ENCODE assay signal across 8 cellular contexts in the genomic region with DNA sequence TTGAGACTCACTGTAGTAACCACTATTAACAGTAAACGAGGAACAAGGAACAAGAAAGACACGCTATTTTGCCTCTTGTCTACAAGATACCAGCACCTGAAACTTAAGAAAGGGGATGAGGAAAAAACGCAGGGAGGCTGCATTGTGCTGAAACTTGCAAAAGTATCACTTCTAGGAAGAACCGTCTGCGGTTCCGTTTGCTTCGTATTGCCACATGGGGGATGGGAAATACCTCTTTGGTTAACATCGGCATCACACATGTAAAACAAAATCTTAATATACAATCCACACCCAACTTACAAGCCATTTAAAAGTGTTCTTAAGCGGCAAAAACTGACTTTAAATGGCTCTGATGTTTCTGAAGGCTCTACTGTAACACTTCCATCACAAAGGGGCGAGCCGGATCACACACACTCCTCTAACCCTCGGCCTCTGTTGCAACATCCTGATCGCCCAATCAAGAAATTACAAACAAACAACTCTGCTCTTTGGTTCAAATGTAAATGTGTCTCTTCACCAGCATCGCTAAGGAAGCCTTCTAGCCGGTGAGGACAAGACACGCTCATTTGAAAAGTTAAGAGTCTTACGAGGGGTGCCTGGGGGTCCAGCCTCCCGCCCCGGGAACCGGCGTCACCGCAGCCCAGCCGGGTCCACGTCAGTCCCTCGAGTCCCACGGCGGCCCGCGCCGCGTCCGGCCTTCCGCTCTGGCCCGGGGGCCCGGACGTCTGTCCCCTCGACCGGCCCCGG.
DNase-seq lines count a peak whose midpoint lies in the region; ATAC-seq lines count a peak whose summit lies in the region.

No MANE protein-coding gene starts in this region.

- H3K4me3 Mint-ChIP-seq in stimulated activated effector memory CD8-positive, alpha-beta T cell treated with anti-CD3 and anti-CD28 coated beads, Interleukin-12 subunit alpha, Interleukin-12 subunit beta, amount 100 ng/mL, for 72 hours = peak overlapping the region; percentile 94

- H3K27ac ChIP-seq in angular gyrus (ENCODE audit: low read depth, low read length) = peak overlapping the region; percentile 84

- peak overlapping the region; percentile 99 for H3K27ac Mint-ChIP-seq in stimulated activated effector memory CD8-positive, alpha-beta T cell treated with anti-CD3 and anti-CD28 coated beads, Interleukin-12 subunit alpha, Interleukin-12 subunit beta, amount 100 ng/mL, for 72 hours

- no peaks in the 10 kb centered on the region for H3K9me3 Mint-ChIP-seq in stimulated activated effector memory CD8-positive, alpha-beta T cell treated with anti-CD3 and anti-CD28 coated beads, Interleukin-12 subunit alpha, Interleukin-12 subunit beta, amount 100 ng/mL, for 72 hours

- ATAC-seq in stimulated activated effector memory CD8-positive, alpha-beta T cell treated with anti-CD3 and anti-CD28 coated beads, Interleukin-12 subunit alpha, Interleukin-12 subunit beta, amount 100 ng/mL, for 72 hours = peak; percentile 1
- no peak for ATAC-seq in HG03439 (IDR thresholded peaks at IDR 0.05; ENCODE audit: unreplicated experiment)

- peaks cover 39% of the 10 kb centered on the region for H3K4me1 Mint-ChIP-seq in stimulated activated effector memory CD8-positive, alpha-beta T cell treated with anti-CD3 and anti-CD28 coated beads, Interleukin-12 subunit alpha, Interleukin-12 subunit beta, amount 100 ng/mL, for 72 hours

- H3K36me3 Mint-ChIP-seq in stimulated activated effector memory CD8-positive, alpha-beta T cell treated with anti-CD3 and anti-CD28 coated beads, Interleukin-12 subunit alpha, Interleukin-12 subunit beta, amount 100 ng/mL, for 72 hours = peaks cover 70% of the 10 kb centered on the region

- peak in 2 of 3 donors; percentile 13 to 26 for DNase-seq in stimulated activated CD4-positive, alpha-beta T cell treated with anti-CD3 and anti-CD28 coated beads, Interleukin-12 subunit alpha, Interleukin-12 subunit beta, amount 100 ng/mL, for 48 hours (ENCODE audit: low read depth in 2 of 3, low spot score in 1 of 3)
- no peak for DNase-seq in stimulated activated CD4-positive, alpha-beta T cell treated with anti-CD3 and anti-CD28 coated beads, Interleukin-4, amount 100 ng/mL, for 1 hour
- DNase-seq in NOMO-1 (lab: John Stamatoyannopoulos, UW; ENCODE audit: unreplicated experiment in 2 of 2) = peak; percentile 64 to 76
- peak; percentile 4 for DNase-seq in inferior parietal cortex (ENCODE audit: extremely low spot score)
- DNase-seq in stimulated activated effector memory CD8-positive, alpha-beta T cell treated with anti-CD3 and anti-CD28 coated beads, Interleukin-12 subunit alpha, Interleukin-12 subunit beta, amount 100 ng/mL, for 72 hours (ENCODE audit: low spot score in 2 of 2) = no peak
- no peak for DNase-seq in cerebellar nuclear complex (lab: John Stamatoyannopoulos, UW)

Comparison
In these comparisons a context has a peak if more than half of its experiments do, and no peak if none do; other contexts are left out.
1. DNase-seq: peak in stimulated activated CD4-positive, alpha-beta T cell treated with anti-CD3 and anti-CD28 coated beads, Interleukin-12 subunit alpha, Interleukin-12 subunit beta, amount 100 ng/mL, for 48 hours (2 of 3), NOMO-1 (2 of 2) and inferior parietal cortex (single experiment); none in stimulated activated CD4-positive, alpha-beta T cell treated with anti-CD3 and anti-CD28 coated beads, Interleukin-4, amount 100 ng/mL, for 1 hour (single experiment), stimulated activated effector memory CD8-positive, alpha-beta T cell treated with anti-CD3 and anti-CD28 coated beads, Interleukin-12 subunit alpha, Interleukin-12 subunit beta, amount 100 ng/mL, for 72 hours (0 of 2) and cerebellar nuclear complex (0 of 2).